In the genomic region with DNA sequence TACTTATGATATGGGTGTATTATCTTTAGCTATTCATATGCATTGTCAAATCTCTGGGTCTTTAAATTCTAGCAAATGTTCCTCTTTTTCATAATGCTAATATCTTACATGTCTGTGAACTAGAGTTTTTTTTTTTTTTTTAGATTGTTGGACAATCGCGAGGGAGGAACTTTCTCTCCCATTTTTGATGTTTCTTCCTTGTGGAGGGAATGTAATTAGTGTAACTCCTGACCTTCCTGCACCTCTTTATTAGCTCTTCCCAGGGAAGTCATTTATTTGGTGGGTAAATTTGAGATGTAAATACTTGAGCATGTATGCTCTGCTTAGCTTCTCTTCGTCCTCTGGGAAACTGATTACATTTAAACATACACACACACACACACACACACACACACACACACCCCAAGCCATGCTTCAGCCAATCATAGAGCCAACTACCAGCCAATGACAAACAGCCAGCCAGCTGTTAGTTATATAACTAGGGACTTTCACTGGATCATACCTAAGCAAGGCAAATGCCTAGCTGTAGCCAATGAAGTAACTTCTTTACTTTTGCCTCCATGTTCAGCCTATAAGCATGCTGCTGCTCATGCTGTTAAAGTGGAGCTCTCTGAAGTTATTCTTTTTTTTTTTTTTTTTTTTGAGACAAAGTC, we compare ENCODE assay signal across 14 cellular contexts. TPM values are rescaled to one million over a fixed set of nuclear protein-coding genes. Genes with fewer than 3 reads are reported as not detected.
A peak's percentile ranks its signal among the peaks of the same experiment; 100 is the strongest.
DNase-seq lines count a peak whose midpoint lies in the region; ATAC-seq and TF ChIP-seq lines count a peak whose summit lies in the region.
"Had no signal": no experiment of that assay in that cellular context is flagged by ENCODE, and none has a peak within 500 bp of the region (broad histone marks: within the 10 kb centered on the region; RNA-seq: fewer than 3 reads in every experiment).

No MANE protein-coding gene starts in this region.

- H3K9me3 Mint-ChIP-seq in MCF 10A (ENCODE audit: unreplicated experiment), result no peaks in the 10 kb centered on the region
- H3K9me3 Mint-ChIP-seq in CD4-positive, alpha-beta T cell, result no peaks in the 10 kb centered on the region

- no peaks in the 10 kb centered on the region for H4K20me1 ChIP-seq in mammary epithelial cell (ENCODE audit: insufficient read depth, low read length)
- H4K20me1 ChIP-seq in SK-N-SH (ENCODE audit: insufficient read depth), result no peaks in the 10 kb centered on the region

- H3F3A ChIP-seq in SK-N-SH (replicated peaks; ENCODE audit: insufficient read depth), result no peaks in the 10 kb centered on the region

- H2AFZ ChIP-seq in mammary epithelial cell (ENCODE audit: low read depth, low read length) (no peak overlapping the region), SK-N-SH (ENCODE audit: low read depth) (0 out of 2 replicates have a peak overlapping the region, but pooled peaks have one; percentile 3)
- H2AFZ ChIP-seq: parathyroid adenoma had no signal

- no peaks in the 10 kb centered on the region for H3K36me3 Mint-ChIP-seq in MCF 10A (ENCODE audit: insufficient read depth, unreplicated experiment)
- H3K36me3 Mint-ChIP-seq in CD4-positive, alpha-beta T cell (ENCODE audit: low read depth), result no peaks in the 10 kb centered on the region

- intact Hi-C loops in mammary epithelial cell (cut with micrococcal nuclease) (no loop called here), MCF 10A (cut with micrococcal nuclease) (no loop called here)
- intact Hi-C loops in CD4-positive, alpha-beta T cell (cut with DNase I, micrococcal nuclease), result no loop called here

- H3K9ac ChIP-seq in mammary epithelial cell (ENCODE audit: insufficient read depth, low read length) (no peak overlapping the region), SK-N-SH (no peak overlapping the region)
- H3K9ac ChIP-seq: parathyroid adenoma had no signal

- TF ChIP-seq RAD21 in SK-N-SH (IDR thresholded peaks at IDR 0.05; ENCODE audit: low read length), result no peak

- 96% methylated on average over 3 of the region's 3 CpGs for WGBS in mammary epithelial cell (ENCODE audit: low coverage, missing lambda C conversion rate)
- 90% methylated on average over 3 of the region's 3 CpGs for WGBS in SK-N-SH (ENCODE audit: low lambda C conversion rate)

- DNase-seq in mammary epithelial cell (peak; percentile 10), MCF 10A (ENCODE audit: unreplicated experiment) (no peak), SK-N-SH (no peak), fibroblast of peridontal ligament (ENCODE audit: extremely low read depth) (peak; percentile 34), NOMO-1 treated with DMSO at 0.1 percent for 48 hours (lab: John Stamatoyannopoulos, UW; ENCODE audit: unreplicated experiment) (no peak), T-helper 9 cell (no peak)
- DNase-seq in CD4-positive, alpha-beta T cell, result no peak
- DNase-seq: activated gamma-delta T cell; Calu3; NCI-H1092 treated with DMSO at 0.1 percent for 48 hours; stimulated activated CD4-positive, alpha-beta T cell treated with anti-CD3 and anti-CD28 coated beads, Interleukin-12 subunit alpha, Interleukin-12 subunit beta, amount 100 ng/mL, for 4 hours had no signal

- H3K27ac ChIP-seq in mammary epithelial cell (ENCODE audit: insufficient read depth, low read depth, low read length), result no peak overlapping the region
- H3K27ac ChIP-seq in SK-N-SH (ENCODE audit: low read depth in 2 of 2, low read length in 1 of 2), result no peak overlapping the region
- H3K27ac ChIP-seq in CD4-positive, alpha-beta T cell (ENCODE audit: low read depth, low read length), result no peak overlapping the region
- H3K27ac ChIP-seq: parathyroid adenoma, suprapubic skin had no signal

- no peak overlapping the region for H3K4me3 ChIP-seq in mammary epithelial cell (replicated peaks in 1 of 3; ENCODE audit: insufficient read depth in 1 of 3, low read depth in 2 of 3, low read length in 3 of 3)
- H3K4me3 ChIP-seq in SK-N-SH (ENCODE audit: low read depth in 2 of 2, low read length in 1 of 2), result no peak overlapping the region
- H3K4me3 ChIP-seq: suprapubic skin had no signal

- H3K27me3 Mint-ChIP-seq in MCF 10A (ENCODE audit: insufficient read depth, unreplicated experiment), result no peaks in the 10 kb centered on the region
- no peaks in the 10 kb centered on the region for H3K27me3 Mint-ChIP-seq in CD4-positive, alpha-beta T cell

- H3K79me2 ChIP-seq in mammary epithelial cell (ENCODE audit: insufficient read depth, low read length) (no peaks in the 10 kb centered on the region), SK-N-SH (ENCODE audit: insufficient read depth) (no peaks in the 10 kb centered on the region)
- H3K79me2 ChIP-seq: parathyroid adenoma had no signal

- no peak overlapping the region for H3K4me2 ChIP-seq in mammary epithelial cell (ENCODE audit: insufficient read depth, low read depth, low read length)
- no peak overlapping the region for H3K4me2 ChIP-seq in SK-N-SH

- H3K27ac Mint-ChIP-seq in MCF 10A (ENCODE audit: low read depth, unreplicated experiment), result no peak overlapping the region
- H3K27ac Mint-ChIP-seq in CD4-positive, alpha-beta T cell, result no peak overlapping the region

- no peak for TF ChIP-seq EP300 in SK-N-SH (IDR thresholded peaks at IDR 0.05; ENCODE audit: borderline replicate concordance in 1 of 2, low read depth in 1 of 2, low read length in 1 of 2)

- H3K36me3 ChIP-seq in mammary epithelial cell (ENCODE audit: insufficient read depth, low read length), result no peaks in the 10 kb centered on the region
- no peaks in the 10 kb centered on the region for H3K36me3 ChIP-seq in SK-N-SH (replicated peaks in 1 of 2; ENCODE audit: control insufficient read depth in 1 of 2, insufficient read depth in 2 of 2, low read length in 1 of 2)
- H3K36me3 ChIP-seq: suprapubic skin had no signal

- no peaks in the 10 kb centered on the region for H3K9me2 ChIP-seq in SK-N-SH

- H3K9me3 ChIP-seq in mammary epithelial cell (replicated peaks; ENCODE audit: insufficient read depth, low read length), result no peaks in the 10 kb centered on the region
- no peaks in the 10 kb centered on the region for H3K9me3 ChIP-seq in SK-N-SH
- H3K9me3 ChIP-seq in CD4-positive, alpha-beta T cell (ENCODE audit: control insufficient read depth, low read length), result no peaks in the 10 kb centered on the region
- H3K9me3 ChIP-seq: suprapubic skin had no signal

- no peaks in the 10 kb centered on the region for H3K4me1 ChIP-seq in mammary epithelial cell (ENCODE audit: insufficient read depth, low read length)
- H3K4me1 ChIP-seq in SK-N-SH (ENCODE audit: control insufficient read depth in 1 of 2, insufficient read depth in 2 of 2, low read depth in 1 of 2, low read length in 1 of 2), result no peaks in the 10 kb centered on the region; a peak in 1 of 4 replicates
- H3K4me1 ChIP-seq: parathyroid adenoma, suprapubic skin had no signal

- POLR2A ChIA-PET in MCF 10A (lab: Yijun Ruan, JAX) (interaction anchor here (0.6 to 1.2 kb wide), 4 partner anchors 8 to 62 kb away, joined by 3 to 5 read pairs (median 4); a partner anchor contains a TSS), SK-N-SH (lab: Yijun Ruan, JAX) (interaction anchor here (0.6 to 0.9 kb wide), 2 partner anchors 9 to 14 kb away, joined by 3 read pairs; a partner anchor contains a TSS)
- POLR2A ChIA-PET in CD4-positive, alpha-beta T cell (lab: Charles Lee), result interaction anchor here (0.7 to 1.9 kb wide), 2 partner anchors 61 to 172 kb away, joined by 5 to 7 read pairs; a partner anchor contains a TSS

- CTCF ChIA-PET in mammary epithelial cell (lab: Charles Lee; ENCODE audit: low non-redundant PET), result no interaction called here
- CTCF ChIA-PET in MCF 10A (lab: Yijun Ruan, JAX), result interaction anchor here (0.6 to 0.7 kb wide), 2 partner anchors 28 to 540 kb away, joined by 3 to 4 read pairs; no protein-coding TSS in a partner anchor
- CTCF ChIA-PET in SK-N-SH (lab: Yijun Ruan, JAX), result no interaction called here
- CTCF ChIA-PET in CD4-positive, alpha-beta T cell (lab: Charles Lee), result interaction anchor here (0.7 to 1.0 kb wide), 2 partner anchors 22 to 26 kb away, joined by 4 read pairs; no protein-coding TSS in a partner anchor

- no peak for ATAC-seq in HG03520 (IDR thresholded peaks at IDR 0.05; ENCODE audit: unreplicated experiment)
- no peak for ATAC-seq in CD4-positive, alpha-beta T cell (ENCODE audit: poor library complexity)

- TF ChIP-seq CTCF in mammary epithelial cell (conservative IDR thresholded peaks at IDR 0.05 in 1 of 2, IDR thresholded peaks at IDR 0.05 in 1 of 2; ENCODE audit: extremely low read depth in 1 of 2, insufficient read depth in 1 of 2, low read depth in 1 of 2, low read length in 2 of 2), result no peak
- TF ChIP-seq CTCF in MCF 10A (IDR thresholded peaks at IDR 0.05; ENCODE audit: unreplicated experiment), result no peak
- no peak for TF ChIP-seq CTCF in SK-N-SH (IDR thresholded peaks at IDR 0.05)
- TF ChIP-seq CTCF in CD4-positive, alpha-beta T cell (IDR thresholded peaks at IDR 0.05), result no peak

- no peaks in the 10 kb centered on the region for H3K27me3 ChIP-seq in mammary epithelial cell (ENCODE audit: insufficient read depth, low read length)
- H3K27me3 ChIP-seq in SK-N-SH (ENCODE audit: insufficient read depth), result no peaks in the 10 kb centered on the region; the same call in 1 of the 2 replicates
- no peaks in the 10 kb centered on the region for H3K27me3 ChIP-seq in CD4-positive, alpha-beta T cell (ENCODE audit: control insufficient read depth, insufficient read depth, low read length)
- H3K27me3 ChIP-seq: suprapubic skin had no signal

- dilution Hi-C loops in mammary epithelial cell (cut with HindIII; ENCODE audit: low sequenced_read_pairs), result no loop called here

- no peak overlapping the region for H3K4me3 Mint-ChIP-seq in MCF 10A (ENCODE audit: unreplicated experiment)
- no peak overlapping the region for H3K4me3 Mint-ChIP-seq in CD4-positive, alpha-beta T cell

- H3K4me1 Mint-ChIP-seq in MCF 10A (ENCODE audit: insufficient read depth, unreplicated experiment), result no peaks in the 10 kb centered on the region
- no peaks in the 10 kb centered on the region for H3K4me1 Mint-ChIP-seq in CD4-positive, alpha-beta T cell (ENCODE audit: low read depth)

- in situ Hi-C loops in mammary epithelial cell (cut with MboI; ENCODE audit: low sequenced_read_pairs in 2 of 2), result no loop called here

- BruUV-seq in mammary epithelial cell (replicated peaks; lab: Mats Ljungman, UMichigan), result no TSS peak
- BruUV-seq in MCF 10A (replicated peaks; lab: Mats Ljungman, UMichigan), result no TSS peak

TF ChIP-seq in SK-N-SH, 30 proteins besides CTCF, POLR2A, EP300 and RAD21:
- TF ChIP-seq FOSL2 (IDR thresholded peaks at IDR 0.05; ENCODE audit: borderline replicate concordance, low read depth) (no peak), JUND (IDR thresholded peaks at IDR 0.05) (no peak), MXI1 (IDR thresholded peaks at IDR 0.05; ENCODE audit: low read depth, low read length) (no peak), YY1 (IDR thresholded peaks at IDR 0.05; ENCODE audit: low read depth) (no peak), POLR2AphosphoS5 (IDR thresholded peaks at IDR 0.05; ENCODE audit: low read depth, low read length) (no peak), SMC3 (IDR thresholded peaks at IDR 0.05; ENCODE audit: low read depth, low read length) (no peak)
TF ChIP-seq in SK-N-SH: peak in this region for 0.

RNA-seq across cellular contexts. Expression of a gene that starts 8.3 kb away (rescaled TPM):
- total RNA-seq in mammary epithelial cell (10 to 100 TPM; 47.7 to 61.6 TPM), MCF 10A (2022) (67.6 and 72.7 TPM in 2 replicates)
- polyA plus RNA-seq in mammary epithelial cell (29.2 TPM), SK-N-SH (2012; rRNA removed) (23.4 and 31.3 TPM in 2 replicates)
- polyA minus RNA-seq in mammary epithelial cell, result 95.4 TPM
- polyA plus RNA-seq in SK-N-SH (2012; cell fraction: cytosol; rRNA removed), result 30.5 and 31.8 TPM in 2 replicates
- 13.9 and 34.4 TPM in 2 replicates for polyA plus RNA-seq in SK-N-SH (2012; cell fraction: nucleus; rRNA removed)
- total RNA-seq in CD4-positive, alpha-beta T cell, result 10 to 100 TPM; 48.9 to 50.0 TPM

Comparison
In these comparisons a context has a peak if more than half of its experiments do, and no peak if none do; other contexts are left out.
1. DNase-seq: peak in mammary epithelial cell (single experiment) and fibroblast of peridontal ligament (single experiment); none in MCF 10A (single experiment), SK-N-SH (single experiment), NOMO-1 treated with DMSO at 0.1 percent for 48 hours (single experiment), T-helper 9 cell (single experiment) and CD4-positive, alpha-beta T cell (0 of 10).
2. CTCF ChIA-PET loops: an anchor here in MCF 10A (0.6 to 0.7 kb wide) and CD4-positive, alpha-beta T cell (0.7 to 1.0 kb wide); none called in mammary epithelial cell and SK-N-SH.